ENCODE assay signal across 21 cellular contexts in the genomic region with DNA sequence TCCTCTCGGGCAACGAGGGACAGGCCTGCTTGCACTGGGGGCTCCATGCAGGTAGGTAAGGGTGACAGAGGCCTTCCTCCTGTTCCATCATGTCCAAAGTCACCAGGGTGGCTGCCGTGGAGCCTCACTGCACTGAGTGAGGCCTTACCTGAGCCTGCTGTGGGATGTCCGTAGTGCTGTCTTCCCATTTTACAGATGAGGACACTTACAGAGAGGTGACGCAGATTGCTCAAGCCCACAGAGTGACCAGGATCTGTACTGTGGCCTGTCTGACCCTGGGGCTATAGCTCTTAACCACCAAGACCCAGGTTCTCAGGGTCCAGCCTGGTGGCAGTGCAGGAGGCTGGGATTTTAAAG. TPM values are rescaled to one million over a fixed set of nuclear protein-coding genes. Genes with fewer than 3 reads are reported as not detected.
DNase-seq lines count a peak whose midpoint lies in the region; ATAC-seq and TF ChIP-seq lines count a peak whose summit lies in the region.
"Had no signal": no experiment of that assay in that cellular context is flagged by ENCODE, and none has a peak within 500 bp of the region (broad histone marks: within the 10 kb centered on the region; RNA-seq: fewer than 3 reads in every experiment).

No MANE protein-coding gene starts in this region.

- H3K9ac ChIP-seq in IMR-90 (ENCODE audit: low read depth, low read length), result no peak overlapping the region
- peak overlapping the region; percentile 38 for H3K9ac ChIP-seq in neuronal stem cell (ENCODE audit: low read depth, low read length, poor library complexity)
- H3K9ac ChIP-seq: BLaER1, KMS-11 had no signal

- peak overlapping the region; percentile 29; the same call in 1 of the 2 replicates for H3K4ac ChIP-seq in IMR-90 (ENCODE audit: low read depth, low read length)
- H3K4ac ChIP-seq in neuronal stem cell (ENCODE audit: low read length), result no peak overlapping the region

- H3K79me1 ChIP-seq in IMR-90 (ENCODE audit: low read depth in 1 of 2, low read length in 2 of 2), result peaks cover 16 to 95% of the 10 kb centered on the region in 2 experiments; a peak in 3 of 4 replicates
- H3K79me1 ChIP-seq in neuronal stem cell (ENCODE audit: low read depth, low read length), result peaks cover 7% of the 10 kb centered on the region

- intact Hi-C loops in IMR-90 (cut with micrococcal nuclease), result loop anchor here (10.0 kb wide), 1 partner anchor 326 kb away; no protein-coding TSS in a partner anchor
- intact Hi-C loops in ascending aorta (cut with DNase I), result no loop called here
- intact Hi-C loops in thyroid gland (cut with DNase I), result no loop called here

- no peak overlapping the region for H2BK5ac ChIP-seq in IMR-90 (ENCODE audit: low read depth, low read length, poor library complexity, severe bottlenecking)
- H2BK5ac ChIP-seq in neuronal stem cell (ENCODE audit: low read length), result no peak overlapping the region

- 0 out of 2 replicates have a peak overlapping the region, but pooled peaks have one; percentile 15 for H4K91ac ChIP-seq in IMR-90 (ENCODE audit: insufficient read depth, low read depth, low read length)
- peak overlapping the region; percentile 56 for H4K91ac ChIP-seq in neuronal stem cell (ENCODE audit: low read depth, low read length, poor library complexity)

- H3K4me1 ChIP-seq in IMR-90 (ENCODE audit: control insufficient read depth, insufficient read depth, low read length) (peaks cover 25% of the 10 kb centered on the region), ascending aorta (peaks cover 15 to 58% of the 10 kb centered on the region in 2 donors), neuronal stem cell (ENCODE audit: control insufficient read depth in 2 of 2, insufficient read depth in 1 of 2, low read depth in 1 of 2, low read length in 2 of 2) (peaks cover 10 to 24% of the 10 kb centered on the region in 2 donors), thyroid gland (peaks cover 74 to 82% of the 10 kb centered on the region in 2 donors)

- no peak for TF ChIP-seq RAD21 in IMR-90 (IDR thresholded peaks at IDR 0.05; ENCODE audit: low read length)

- POLR2A ChIA-PET in IMR-90 (lab: Charles Lee; ENCODE audit: unreplicated experiment), result no interaction called here

- peaks cover 23% of the 10 kb centered on the region for H3K36me3 ChIP-seq in IMR-90 (ENCODE audit: control insufficient read depth, insufficient read depth, low read length)
- peaks cover 7 to 50% of the 10 kb centered on the region in 2 donors for H3K36me3 ChIP-seq in ascending aorta
- H3K36me3 ChIP-seq in neuronal stem cell (replicated peaks in 1 of 2; ENCODE audit: control insufficient read depth in 2 of 2, insufficient read depth in 2 of 2, low read length in 2 of 2), result peaks cover 0 to 11% of the 10 kb centered on the region in 2 donors
- H3K36me3 ChIP-seq in thyroid gland, result peaks cover 4 to 45% of the 10 kb centered on the region in 2 donors
- H3K36me3 ChIP-seq: BLaER1 had no signal

- H3K14ac ChIP-seq in IMR-90 (replicated peaks; ENCODE audit: low read depth, low read length), result no peak overlapping the region
- peak overlapping the region; percentile 58 for H3K14ac ChIP-seq in neuronal stem cell (ENCODE audit: low read length)

- H3K18ac ChIP-seq in IMR-90 (ENCODE audit: low read depth, low read length) (no peak overlapping the region), neuronal stem cell (ENCODE audit: low read length) (peak overlapping the region; percentile 69)

- in situ Hi-C loops in IMR-90 (cut with MboI; ENCODE audit: low sequenced_read_pairs), result no loop called here

- H2AK9ac ChIP-seq in IMR-90 (replicated peaks; ENCODE audit: low read depth, low read length, poor library complexity), result peak overlapping the region; percentile 42

- H3K4me3 ChIP-seq in IMR-90 (ENCODE audit: insufficient read depth, low read depth, low read length) (no peak overlapping the region), ascending aorta (peak overlapping the region; percentile 1 to 85), neuronal stem cell (ENCODE audit: low read length in 2 of 2) (no peak overlapping the region), thyroid gland (replicated peaks in 1 of 3) (peak overlapping the region in 1 of 3 donors; percentile 96)
- H3K4me3 ChIP-seq: BLaER1, PC-9 had no signal

- H2BK12ac ChIP-seq in neuronal stem cell (ENCODE audit: low read length), result no peak overlapping the region

- 100% methylated on average over 2 of the region's 5 CpGs; no CpG with 5 or more reads in 1 of the 2 experiments for WGBS in IMR-90 (ENCODE audit: extremely low coverage in 2 of 2, insufficient read length in 1 of 2), 2 experiments
- no CpG with 5 or more reads among the region's 5 CpGs for WGBS in neuronal stem cell (ENCODE audit: extremely low coverage in 2 of 2, insufficient read length in 2 of 2, insufficient replicate concordance in 1 of 2), 2 donors
- 93% methylated on average over 3 of the region's 5 CpGs; no CpG with 5 or more reads in 1 of the 2 donors for WGBS in thyroid gland, 2 donors

- H3K9me1 ChIP-seq in IMR-90 (ENCODE audit: insufficient read depth, low read length), result peaks cover 11% of the 10 kb centered on the region; the same call in 1 of the 2 replicates

- H2AFZ ChIP-seq in IMR-90 (replicated peaks; ENCODE audit: low read length, poor library complexity) (no peak overlapping the region), neuronal stem cell (ENCODE audit: low read length) (no peak overlapping the region)
- H2AFZ ChIP-seq: PC-9 had no signal

- no peak overlapping the region for H3K23ac ChIP-seq in IMR-90 (ENCODE audit: low read depth, low read length)
- H3K23ac ChIP-seq in neuronal stem cell (ENCODE audit: low read depth, low read length, poor library complexity), result no peak overlapping the region

- H4K20me1 ChIP-seq in IMR-90 (ENCODE audit: insufficient read depth, low read length), result peaks cover 53% of the 10 kb centered on the region

- TF ChIP-seq POLR2A in IMR-90 (IDR thresholded peaks at IDR 0.05; ENCODE audit: low read depth, low read length) (no peak), thyroid gland (IDR thresholded peaks at IDR 0.05) (no peak)

- H3K27ac ChIP-seq in IMR-90 (ENCODE audit: insufficient read depth, low read length) (no peak overlapping the region), ascending aorta (peak overlapping the region; percentile 71 to 78), neuronal stem cell (replicated peaks; ENCODE audit: low read length) (no peak overlapping the region), thyroid gland (peak overlapping the region in 2 of 3 donors; percentile 99)
- H3K27ac ChIP-seq: BLaER1, KMS-11, PC-9, RWPE1 had no signal

- H2AK5ac ChIP-seq in IMR-90 (ENCODE audit: low read depth, low read length), result peak overlapping the region; percentile 64; the same call in 1 of the 2 replicates
- peak overlapping the region; percentile 84 for H2AK5ac ChIP-seq in neuronal stem cell (ENCODE audit: low read depth, low read length)

- H4K8ac ChIP-seq in IMR-90 (ENCODE audit: low read depth in 2 of 2, low read length in 2 of 2) (no peak overlapping the region), neuronal stem cell (ENCODE audit: low read depth, low read length) (no peak overlapping the region)

- ATAC-seq in IMR-90 (ENCODE audit: low read depth), result no peak
- ATAC-seq in HG03565 (IDR thresholded peaks at IDR 0.05; ENCODE audit: unreplicated experiment), result no peak
- no peak for ATAC-seq in HG02610 (IDR thresholded peaks at IDR 0.05; ENCODE audit: unreplicated experiment)

- CTCF ChIA-PET in IMR-90 (lab: Yijun Ruan, JAX), result no interaction called here

- no peak overlapping the region for H2BK15ac ChIP-seq in IMR-90 (ENCODE audit: low read depth, low read length)
- peak overlapping the region; percentile 82 for H2BK15ac ChIP-seq in neuronal stem cell (ENCODE audit: low read length)

- H3K56ac ChIP-seq in IMR-90 (ENCODE audit: extremely low read depth, insufficient read depth, low read length), result no peak overlapping the region

- H4K5ac ChIP-seq in IMR-90 (ENCODE audit: low read depth, low read length), result no peak overlapping the region

- H3K27me3 ChIP-seq in IMR-90 (ENCODE audit: control insufficient read depth, insufficient read depth, low read length) (no peaks in the 10 kb centered on the region), ascending aorta (no peaks in the 10 kb centered on the region), neuronal stem cell (ENCODE audit: control insufficient read depth in 3 of 3, insufficient read depth in 3 of 3, low read depth in 1 of 3, low read length in 3 of 3) (peaks cover 0 to 29% (median 0%) of the 10 kb centered on the region in 3 experiments), thyroid gland (no peaks in the 10 kb centered on the region)

- BruUV-seq in IMR-90 (replicated peaks; lab: Mats Ljungman, UMichigan), result no TSS peak

- H3K9me3 ChIP-seq in IMR-90 (ENCODE audit: control insufficient read depth, insufficient read depth, low read length) (no peaks in the 10 kb centered on the region), ascending aorta (no peaks in the 10 kb centered on the region), neuronal stem cell (replicated peaks in 1 of 2; ENCODE audit: control insufficient read depth in 2 of 2, insufficient read depth in 1 of 2, low read depth in 1 of 2, low read length in 2 of 2) (no peaks in the 10 kb centered on the region), thyroid gland (no peaks in the 10 kb centered on the region)
- H3K9me3 ChIP-seq: BLaER1 had no signal

- no peak for TF ChIP-seq CTCF in IMR-90 (conservative IDR thresholded peaks at IDR 0.05; ENCODE audit: low read depth, low read length)
- TF ChIP-seq CTCF in ascending aorta (IDR thresholded peaks at IDR 0.05), result no peak
- TF ChIP-seq CTCF in thyroid gland (IDR thresholded peaks at IDR 0.05), result no peak

- dilution Hi-C loops in IMR-90 (cut with HindIII; ENCODE audit: low sequenced_read_pairs, unreplicated experiment), result no loop called here

- H2BK20ac ChIP-seq in IMR-90 (ENCODE audit: low read depth, low read length), result no peak overlapping the region

- H2BK120ac ChIP-seq in IMR-90 (ENCODE audit: low read depth, low read length) (no peak overlapping the region), neuronal stem cell (ENCODE audit: low read depth, low read length) (peak overlapping the region; percentile 1)

- no peak overlapping the region for H3K4me2 ChIP-seq in IMR-90 (ENCODE audit: low read depth, low read length)
- no peak overlapping the region for H3K4me2 ChIP-seq in neuronal stem cell (ENCODE audit: insufficient read depth, low read length, poor library complexity, severe bottlenecking)
- H3K4me2 ChIP-seq: KMS-11, PC-9 had no signal

- no peak for DNase-seq in IMR-90
- no peak for DNase-seq in ascending aorta (ENCODE audit: low spot score in 2 of 2)
- DNase-seq in neuronal stem cell (ENCODE audit: low spot score), result no peak
- DNase-seq in thyroid gland, result no peak
- DNase-seq in GM03348 (ENCODE audit: low spot score), result no peak
- no peak for DNase-seq in NCI-H524 (lab: John Stamatoyannopoulos, UW)
- DNase-seq: Calu3; CD4-positive, alpha-beta memory T cell; EL; GOT3; NCI-H1417 treated with DMSO at 0.1 percent for 48 hours; NCI-H187 treated with DMSO at 0.1 percent for 48 hours; NCI-H2171; NCI-H526 treated with DMSO at 0.1 percent for 48 hours; PC-9; SIG-M5 had no signal

RNA-seq across cellular contexts. Expression of gene ATOH8, which starts 5.4 kb away (rescaled TPM):
- total RNA-seq in IMR-90 (2012; rRNA removed), result 7.8 and 7.9 TPM in 2 replicates
- 9.0 and 11.2 TPM in 2 replicates for polyA plus RNA-seq in IMR-90 (2012; rRNA removed)
- polyA plus RNA-seq in IMR-90 (2012; cell fraction: cytosol; rRNA removed), result 6.2 and 7.6 TPM in 2 replicates
- 5.0 and 13.0 TPM in 2 replicates for polyA plus RNA-seq in IMR-90 (2012; cell fraction: nucleus; rRNA removed; ENCODE audit: low replicate concordance)
- 239 TPM for total RNA-seq in ascending aorta
- 1.8 TPM for polyA plus RNA-seq in neuronal stem cell (2013, experiment 1 of 2)
- polyA plus RNA-seq in neuronal stem cell (2013, experiment 2 of 2), result 1.6 TPM
- 100 to 1,000 TPM in 2 of 4 donors, 10 to 100 TPM in 2; 82.8 to 260 (median 167) TPM for total RNA-seq in thyroid gland
- total RNA-seq: CD4-positive, alpha-beta memory T cell; PC-9 had no signal
- polyA plus RNA-seq: CD4-positive, alpha-beta memory T cell had no signal

Comparison
In these comparisons a context has a peak if more than half of its experiments do, and no peak if none do; other contexts are left out.
1. H3K27ac ChIP-seq: peak in ascending aorta (2 of 2) and thyroid gland (2 of 3); none in IMR-90 (single experiment) and neuronal stem cell (single experiment).
2. H3K4me3 ChIP-seq: peak in ascending aorta (2 of 2); none in IMR-90 (single experiment) and neuronal stem cell (0 of 2).